11 cellular contexts compared by ENCODE assay signal in the genomic region with DNA sequence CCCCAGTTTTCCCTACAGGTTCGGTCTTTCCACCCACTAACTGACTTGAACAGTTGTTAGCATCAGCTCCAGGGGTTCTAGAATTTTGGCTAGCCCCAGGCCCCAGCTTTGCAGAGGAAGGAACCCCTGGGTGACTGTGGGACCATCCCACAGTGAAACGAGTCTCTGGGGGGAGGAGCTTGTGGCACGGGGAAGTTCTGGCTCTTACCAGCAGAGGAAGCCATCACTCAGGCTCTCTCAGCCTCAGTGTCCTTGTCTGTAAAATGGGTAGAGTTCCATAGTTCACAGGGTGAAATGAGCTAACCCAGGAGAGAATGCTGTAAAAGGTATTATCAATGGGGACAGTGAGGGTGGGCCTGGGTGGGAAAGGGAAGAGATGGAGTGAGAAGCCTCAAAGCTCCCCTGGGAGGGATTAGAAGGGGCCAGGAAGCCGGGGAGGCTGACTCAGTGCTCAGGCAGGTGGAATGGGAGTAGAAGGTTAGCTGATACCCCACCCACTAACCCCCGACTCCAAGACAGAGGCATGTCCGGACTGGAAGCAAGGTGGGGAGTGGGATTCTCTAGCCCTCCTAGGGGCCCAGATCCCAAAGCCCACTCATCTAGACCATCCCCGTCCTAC. TPM values are rescaled to one million over a fixed set of nuclear protein-coding genes. Genes with fewer than 3 reads are reported as not detected.
DNase-seq lines count a peak whose midpoint lies in the region; ATAC-seq and TF ChIP-seq lines count a peak whose summit lies in the region.
"Had no signal": no experiment of that assay in that cellular context is flagged by ENCODE, and none has a peak within 500 bp of the region (broad histone marks: within the 10 kb centered on the region; RNA-seq: fewer than 3 reads in every experiment).

No MANE protein-coding gene starts in this region.

- H3K4me1 Mint-ChIP-seq in type B pancreatic cell (ENCODE audit: unreplicated experiment) = peaks cover 62% of the 10 kb centered on the region
- peaks cover 6% of the 10 kb centered on the region for H3K4me1 Mint-ChIP-seq in activated CD4-positive, alpha-beta memory T cell treated with anti-CD3 and anti-CD28 coated beads, Interleukin-2, amount 10 ng/mL, durations not matched to agents 7 days and 5 days
- H3K4me1 Mint-ChIP-seq: B cell had no signal

- ATAC-seq in HG02981 (IDR thresholded peaks at IDR 0.05; ENCODE audit: unreplicated experiment) = no peak

- DNase-seq in NCI-H2227 (lab: John Stamatoyannopoulos, UW; ENCODE audit: unreplicated experiment) (peak; percentile 51), NCI-H2227 treated with DMSO at 0.1 percent for 48 hours (lab: John Stamatoyannopoulos, UW) (no peak), astrocyte of the hippocampus (ENCODE audit: low read depth, low spot score) (peak; percentile 67), kidney glomerular epithelial cell (lab: John Stamatoyannopoulos, UW) (peak; percentile 47), type B pancreatic cell (ENCODE audit: extremely low spot score, unreplicated experiment) (no peak), NCI-H2107 treated with DMSO at 0.1 percent for 48 hours (lab: John Stamatoyannopoulos, UW; ENCODE audit: unreplicated experiment) (no peak)
- no peak for DNase-seq in activated CD4-positive, alpha-beta memory T cell treated with anti-CD3 and anti-CD28 coated beads, Interleukin-2, amount 10 ng/mL, durations not matched to agents 7 days and 5 days
- DNase-seq: activated effector memory CD4-positive, alpha-beta T cell treated with anti-CD3 and anti-CD28 coated beads, Interleukin-2, amount 50 U/mL, for 16 hours; NCI-H748 treated with DMSO at 0.1 percent for 48 hours had no signal

- H3K4me3 Mint-ChIP-seq in type B pancreatic cell = peak overlapping the region; percentile 41
- no peak overlapping the region for H3K4me3 Mint-ChIP-seq in activated CD4-positive, alpha-beta memory T cell treated with anti-CD3 and anti-CD28 coated beads, Interleukin-2, amount 10 ng/mL, durations not matched to agents 7 days and 5 days
- H3K4me3 Mint-ChIP-seq: B cell had no signal

- POLR2A ChIA-PET in activated CD4-positive, alpha-beta memory T cell treated with anti-CD3 and anti-CD28 coated beads, Interleukin-2, amount 10 ng/mL, durations not matched to agents 7 days and 5 days (lab: Charles Lee) = no interaction called here

- H3K36me3 Mint-ChIP-seq in type B pancreatic cell = no peaks in the 10 kb centered on the region
- H3K36me3 Mint-ChIP-seq in activated CD4-positive, alpha-beta memory T cell treated with anti-CD3 and anti-CD28 coated beads, Interleukin-2, amount 10 ng/mL, durations not matched to agents 7 days and 5 days (ENCODE audit: low read depth) = no peaks in the 10 kb centered on the region

- H3K27me3 Mint-ChIP-seq in type B pancreatic cell = no peaks in the 10 kb centered on the region
- H3K27me3 Mint-ChIP-seq in activated CD4-positive, alpha-beta memory T cell treated with anti-CD3 and anti-CD28 coated beads, Interleukin-2, amount 10 ng/mL, durations not matched to agents 7 days and 5 days = no peaks in the 10 kb centered on the region
- H3K27me3 Mint-ChIP-seq: B cell had no signal

- CTCF ChIA-PET in activated CD4-positive, alpha-beta memory T cell treated with anti-CD3 and anti-CD28 coated beads, Interleukin-2, amount 10 ng/mL, durations not matched to agents 7 days and 5 days (lab: Charles Lee) = no interaction called here

- H3K27ac Mint-ChIP-seq in type B pancreatic cell = no peak overlapping the region
- H3K27ac Mint-ChIP-seq in activated CD4-positive, alpha-beta memory T cell treated with anti-CD3 and anti-CD28 coated beads, Interleukin-2, amount 10 ng/mL, durations not matched to agents 7 days and 5 days = no peak overlapping the region
- H3K27ac Mint-ChIP-seq: B cell had no signal

- peak; percentile 21 for TF ChIP-seq CTCF in type B pancreatic cell (conservative IDR thresholded peaks at IDR 0.05)

- no peaks in the 10 kb centered on the region for H3K9me3 Mint-ChIP-seq in type B pancreatic cell
- H3K9me3 Mint-ChIP-seq in activated CD4-positive, alpha-beta memory T cell treated with anti-CD3 and anti-CD28 coated beads, Interleukin-2, amount 10 ng/mL, durations not matched to agents 7 days and 5 days = no peaks in the 10 kb centered on the region

RNA-seq across cellular contexts. Expression of gene CDC42EP4, which starts 30.9 kb away (rescaled TPM):
- total RNA-seq in type B pancreatic cell (ENCODE audit: low replicate concordance) = 24.7 and 78.8 TPM in 2 replicates
- 1 to 10 TPM; 3.6 to 3.8 TPM for total RNA-seq in activated CD4-positive, alpha-beta memory T cell treated with anti-CD3 and anti-CD28 coated beads, Interleukin-2, amount 10 ng/mL, durations not matched to agents 7 days and 5 days

Comparison
In these comparisons a context has a peak if more than half of its experiments do, and no peak if none do; other contexts are left out.
1. DNase-seq: peak in NCI-H2227 (single experiment), astrocyte of the hippocampus (single experiment) and kidney glomerular epithelial cell (single experiment); none in NCI-H2227 treated with DMSO at 0.1 percent for 48 hours (single experiment), type B pancreatic cell (single experiment), activated CD4-positive, alpha-beta memory T cell treated with anti-CD3 and anti-CD28 coated beads, Interleukin-2, amount 10 ng/mL, durations not matched to agents 7 days and 5 days (single experiment) and NCI-H2107 treated with DMSO at 0.1 percent for 48 hours (single experiment).